Comparison of ENCODE assay signal across 16 cellular contexts in the genomic region with DNA sequence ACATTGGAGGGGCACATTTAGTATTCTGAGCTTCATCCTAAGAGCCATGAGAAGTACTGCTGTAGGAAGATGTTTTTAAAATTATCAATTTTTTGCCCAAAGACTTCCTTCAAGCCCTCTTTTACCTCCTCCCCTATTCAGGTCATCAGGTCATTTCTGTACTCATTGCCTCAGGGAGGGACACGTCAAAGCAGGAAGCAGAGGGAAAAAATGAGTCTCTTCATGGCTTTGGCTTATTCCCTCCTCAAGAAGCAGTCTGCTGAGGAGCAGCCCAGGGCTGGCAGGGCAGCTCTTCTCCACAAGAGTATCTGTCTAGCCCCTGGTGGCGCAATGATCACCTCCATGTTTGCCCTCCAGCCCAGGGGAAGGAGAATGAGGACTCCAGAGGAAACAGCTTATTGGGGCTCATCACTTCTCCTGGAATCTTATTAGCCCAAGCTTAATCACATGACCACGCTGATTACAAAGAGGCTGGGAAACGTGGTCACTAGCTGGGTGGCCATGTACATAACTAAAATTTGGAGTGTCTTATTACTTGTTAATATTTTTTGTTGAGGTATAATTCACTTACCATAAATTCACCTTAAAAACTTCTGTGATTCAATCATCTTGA. TPM values are rescaled to one million over a fixed set of nuclear protein-coding genes. Genes with fewer than 3 reads are reported as not detected.
DNase-seq lines count a peak whose midpoint lies in the region; ATAC-seq and TF ChIP-seq lines count a peak whose summit lies in the region.
"Had no signal": no experiment of that assay in that cellular context is flagged by ENCODE, and none has a peak within 500 bp of the region (broad histone marks: within the 10 kb centered on the region; RNA-seq: fewer than 3 reads in every experiment).

No MANE protein-coding gene starts in this region.

- no peak overlapping the region for H3K4me2 ChIP-seq in HCT116 (ENCODE audit: low read length)

- H3K9ac ChIP-seq in HCT116 (ENCODE audit: low read length) = no peak overlapping the region

- no peaks in the 10 kb centered on the region for H3K9me3 Mint-ChIP-seq in type B pancreatic cell
- H3K9me3 Mint-ChIP-seq: T-helper 1 cell treated with Interleukin-12 subunit alpha and Interleukin-12 subunit beta and Interleukin-4 antibody, amounts not matched to agents 30 μg/mL and 1 μg/mL, for 36 hours had no signal

- no peaks in the 10 kb centered on the region for H4K20me1 ChIP-seq in HCT116 (ENCODE audit: insufficient read depth)

- H3K27ac Mint-ChIP-seq in type B pancreatic cell = no peak overlapping the region
- H3K27ac Mint-ChIP-seq: CD14-positive monocyte; T-helper 1 cell treated with Interleukin-12 subunit alpha and Interleukin-12 subunit beta and Interleukin-4 antibody, amounts not matched to agents 30 μg/mL and 1 μg/mL, for 36 hours had no signal

- TF ChIP-seq CTCF in HCT116 (IDR thresholded peaks at IDR 0.05 in 2 of 3, conservative IDR thresholded peaks at IDR 0.05 in 1 of 3; ENCODE audit: borderline replicate concordance in 1 of 3, insufficient read depth in 1 of 3, low read depth in 2 of 3, low read length in 2 of 3) (no peak), type B pancreatic cell (conservative IDR thresholded peaks at IDR 0.05) (no peak)

- peaks cover under 1% of the 10 kb centered on the region for H3K4me1 Mint-ChIP-seq in type B pancreatic cell (ENCODE audit: unreplicated experiment)

- TF ChIP-seq RAD21 in HCT116 (IDR thresholded peaks at IDR 0.05; ENCODE audit: low read depth) = no peak

- no peak overlapping the region for H3K27ac ChIP-seq in HCT116 (ENCODE audit: low read depth, low read length)

- H3K36me3 ChIP-seq in HCT116 (ENCODE audit: control insufficient read depth in 1 of 2, insufficient read depth in 2 of 2, low read length in 2 of 2) = no peaks in the 10 kb centered on the region

- ATAC-seq in HCT116 = peak; percentile 32; the same call in 1 of the 2 replicates
- no peak for ATAC-seq in HG02642 (IDR thresholded peaks at IDR 0.05; ENCODE audit: poor library complexity, unreplicated experiment)
- ATAC-seq: Right ventricle myocardium inferior had no signal

- RAD21 ChIA-PET in HCT116 (lab: Charles Lee; ENCODE audit: low non-redundant PET in 1 of 2, low total read pairs in 2 of 2, uncharacterized antibody in 2 of 2, unreplicated experiment in 2 of 2) = no interaction called here

- H3K4me3 ChIP-seq in HCT116 (replicated peaks in 1 of 2; ENCODE audit: low read depth in 1 of 2, low read length in 2 of 2) = no peak overlapping the region

- H3K4me3 Mint-ChIP-seq in type B pancreatic cell = no peak overlapping the region
- H3K4me3 Mint-ChIP-seq: CD14-positive monocyte; T-helper 1 cell treated with Interleukin-12 subunit alpha and Interleukin-12 subunit beta and Interleukin-4 antibody, amounts not matched to agents 30 μg/mL and 1 μg/mL, for 36 hours had no signal

- no peaks in the 10 kb centered on the region for H3K9me2 ChIP-seq in HCT116 (ENCODE audit: insufficient read depth)

- intact Hi-C loops in HCT116 (cut with micrococcal nuclease) = no loop called here

- no peak overlapping the region for H2AFZ ChIP-seq in HCT116 (ENCODE audit: low read depth, low read length, poor library complexity, severe bottlenecking)

- H3K79me2 ChIP-seq in HCT116 (ENCODE audit: insufficient read depth, low read length) = no peaks in the 10 kb centered on the region

- in situ Hi-C loops in SK-MEL-5 (cut with HindIII; ENCODE audit: low pct_unique_long_range_greater_than_20kb, low sequenced_read_pairs) = no loop called here

- no peaks in the 10 kb centered on the region for H3K36me3 Mint-ChIP-seq in type B pancreatic cell

- peaks cover 4% of the 10 kb centered on the region; the same call in 1 of the 2 replicates for H3K27me3 ChIP-seq in HCT116 (ENCODE audit: insufficient read depth, low read length)

- CTCF ChIA-PET in HCT116 (lab: Charles Lee) = interaction anchor here (1.1 kb wide), 1 partner anchor 10 kb away, joined by 3 read pairs; no protein-coding TSS in a partner anchor

- POLR2A ChIA-PET in HCT116 (lab: Charles Lee) = no interaction called here

- DNase-seq in NCI-H82 (lab: John Stamatoyannopoulos, UW) (peak; percentile 55), NCI-H82 treated with DMSO at 0.1 percent for 48 hours (lab: John Stamatoyannopoulos, UW; ENCODE audit: unreplicated experiment) (no peak), HCT116 (ENCODE audit: low read depth, low spot score) (no peak), SK-MEL-5 (ENCODE audit: low read depth, low spot score) (peak; percentile 19), type B pancreatic cell (ENCODE audit: extremely low spot score, unreplicated experiment) (peak; percentile 20), NCI-H774 (lab: John Stamatoyannopoulos, UW) (no peak), NOMO-1 (lab: John Stamatoyannopoulos, UW; ENCODE audit: unreplicated experiment in 2 of 2) (no peak)
- DNase-seq: COR-L47; HCEC 1CT; NCI-H146; NCI-H2171; NK-92 treated with Interleukin-12 subunit alpha and Interleukin-12 subunit beta, amount 100 ng/mL, for 24 hours had no signal

- no TSS peak for BruUV-seq in HCT116 (replicated peaks; lab: Mats Ljungman, UMichigan)

- peaks cover 0 to 2% of the 10 kb centered on the region in 2 experiments; a peak in 1 of 4 replicates for H3K9me3 ChIP-seq in HCT116 (ENCODE audit: control insufficient read depth in 1 of 2, insufficient read depth in 1 of 2, low read depth in 1 of 2, low read length in 2 of 2)

- H3K27me3 Mint-ChIP-seq in type B pancreatic cell = peaks cover 28% of the 10 kb centered on the region

- peaks cover 0 to 5% of the 10 kb centered on the region in 2 experiments; a peak in 1 of 4 replicates for H3K4me1 ChIP-seq in HCT116 (ENCODE audit: control insufficient read depth in 1 of 2, insufficient read depth in 2 of 2, low read length in 2 of 2)

- TF ChIP-seq POLR2A in HCT116 (IDR thresholded peaks at IDR 0.05; ENCODE audit: borderline replicate concordance, extremely low read depth, insufficient read depth, insufficient read length) = no peak

TF ChIP-seq in HCT116, 20 proteins besides CTCF, POLR2A, EP300 and RAD21:
- no peak for TF ChIP-seq MAX (IDR thresholded peaks at IDR 0.05)
TF ChIP-seq in HCT116: peak in this region for 0.

RNA-seq across cellular contexts. Expression of gene GATA2, which starts 44.2 kb away (rescaled TPM):
- total RNA-seq in HCT116 (2021; ENCODE audit: unreplicated experiment) (18.6 TPM), type B pancreatic cell (ENCODE audit: low replicate concordance) (14.1 and 23.9 TPM in 2 replicates)
- 8.3 and 10.7 TPM in 2 replicates for polyA plus RNA-seq in HCT116 (2012)
- total RNA-seq in SK-MEL-5 (2014; rRNA removed; shearing (Covaris generic)) = 0.75 and 1.8 TPM in 2 replicates
- polyA plus RNA-seq in SK-MEL-5 (2015; cell fraction: cytosol; rRNA removed) = 7.4 and 7.7 TPM in 2 replicates
- polyA plus RNA-seq in SK-MEL-5 (2015; cell fraction: nucleus; rRNA removed) = 1.9 and 3.8 TPM in 2 replicates

Comparison
In these comparisons a context has a peak if more than half of its experiments do, and no peak if none do; other contexts are left out.
1. DNase-seq: peak in NCI-H82 (single experiment), SK-MEL-5 (single experiment) and type B pancreatic cell (single experiment); none in NCI-H82 treated with DMSO at 0.1 percent for 48 hours (single experiment), HCT116 (single experiment), NCI-H774 (single experiment) and NOMO-1 (0 of 2).